ENCODE assay signal across 13 cellular contexts in the genomic region with DNA sequence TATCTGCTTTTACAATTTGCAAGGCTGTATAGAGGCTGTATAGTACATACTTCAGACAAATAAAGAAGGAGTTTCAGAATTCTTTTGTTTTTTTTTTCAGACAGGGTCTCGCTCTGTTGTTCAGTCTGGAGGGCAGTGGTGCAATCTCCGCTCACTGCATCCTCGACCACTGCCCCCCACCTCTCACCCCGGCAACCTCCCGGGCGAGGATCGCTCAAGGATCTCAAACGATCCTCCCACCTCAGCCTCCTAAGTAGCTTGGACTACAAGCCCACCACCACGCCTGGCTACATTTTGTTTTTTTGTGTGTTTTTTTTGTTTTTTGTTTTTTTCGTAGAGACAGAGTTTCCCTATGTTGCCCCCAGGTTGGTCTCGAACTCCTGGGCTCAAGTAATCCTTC. TPM values are rescaled to one million over a fixed set of nuclear protein-coding genes. Genes with fewer than 3 reads are reported as not detected.
DNase-seq lines count a peak whose midpoint lies in the region; ATAC-seq, FAIRE-seq and TF ChIP-seq lines count a peak whose summit lies in the region.
"Had no signal": no experiment of that assay in that cellular context is flagged by ENCODE, and none has a peak within 500 bp of the region (broad histone marks: within the 10 kb centered on the region; RNA-seq: fewer than 3 reads in every experiment).

No MANE protein-coding gene starts in this region.

- no peak overlapping the region for H3K27ac ChIP-seq in body of pancreas

- no peak for DNase-seq in activated CD4-positive, alpha-beta T cell treated with anti-CD3 and anti-CD28 coated beads, Interleukin-2, amount 10 ng/mL, durations not matched to agents 24 days and 14 days
- no peak for DNase-seq in activated CD4-positive, alpha-beta T cell treated with anti-CD3 and anti-CD28 coated beads, Interleukin-2, amount 50 U/mL, for 4 hours
- DNase-seq in T-helper 17 cell (no peak), fibroblast of pulmonary artery (ENCODE audit: low read depth) (no peak), body of pancreas (no peak), RKO (ENCODE audit: low spot score) (no peak), frontal cortex (ENCODE audit: low spot score in 2 of 2) (no peak)
- DNase-seq: ACHN, cortex of kidney, mesendoderm, NCI-H1417 had no signal

- H3K4me1 Mint-ChIP-seq in activated CD4-positive, alpha-beta T cell treated with anti-CD3 and anti-CD28 coated beads, Interleukin-2, amount 10 ng/mL, durations not matched to agents 24 days and 14 days = peaks cover 38% of the 10 kb centered on the region
- H3K4me1 Mint-ChIP-seq in T-helper 17 cell = peaks cover 46% of the 10 kb centered on the region
- peaks cover 59% of the 10 kb centered on the region for H3K4me1 Mint-ChIP-seq in stimulated activated memory B cell treated with anti-CD40 and anti-IgM and Interleukin-4, amounts not matched to agents 10 μg/mL and 1 μg/mL and 100 μg/mL, for 72 hours

- ATAC-seq in T-helper 17 cell (peak; percentile 16), body of pancreas (no peak)
- no peak for ATAC-seq in stimulated activated memory B cell treated with anti-CD40 and anti-IgM and Interleukin-4, amounts not matched to agents 10 μg/mL and 1 μg/mL and 100 μg/mL, for 72 hours

- TF ChIP-seq POLR2A in body of pancreas (IDR thresholded peaks at IDR 0.05) = no peak

- H3K4me1 ChIP-seq in body of pancreas = peaks cover 39% of the 10 kb centered on the region

- H3K27ac Mint-ChIP-seq in activated CD4-positive, alpha-beta T cell treated with anti-CD3 and anti-CD28 coated beads, Interleukin-2, amount 10 ng/mL, durations not matched to agents 24 days and 14 days = peak overlapping the region; percentile 81
- H3K27ac Mint-ChIP-seq in T-helper 17 cell = peak overlapping the region; percentile 96
- H3K27ac Mint-ChIP-seq in stimulated activated memory B cell treated with anti-CD40 and anti-IgM and Interleukin-4, amounts not matched to agents 10 μg/mL and 1 μg/mL and 100 μg/mL, for 72 hours = peak overlapping the region; percentile 96

- intact Hi-C loops in activated CD4-positive, alpha-beta T cell treated with anti-CD3 and anti-CD28 coated beads, Interleukin-2, amount 10 ng/mL, durations not matched to agents 24 days and 14 days (cut with micrococcal nuclease) = loop anchor here (2.0 to 5.0 kb wide), 5 partner anchors 35 to 686 kb away; a partner anchor contains a TSS
- intact Hi-C loops in body of pancreas (cut with DNase I) = no loop called here

- H3K4me3 ChIP-seq in fibroblast of pulmonary artery (replicated peaks; ENCODE audit: low read depth, low read length) = peak overlapping the region; percentile 97
- no peak overlapping the region for H3K4me3 ChIP-seq in body of pancreas

- H3K9me3 ChIP-seq in T-helper 17 cell (ENCODE audit: control insufficient read depth, low read length, poor library complexity, severe bottlenecking) (no peaks in the 10 kb centered on the region), body of pancreas (no peaks in the 10 kb centered on the region)

- 58 to 60% methylated on average over 11 of the region's 11 CpGs for WGBS in body of pancreas, 2 donors

- no peaks in the 10 kb centered on the region for H3K9me3 Mint-ChIP-seq in activated CD4-positive, alpha-beta T cell treated with anti-CD3 and anti-CD28 coated beads, Interleukin-2, amount 10 ng/mL, durations not matched to agents 24 days and 14 days
- H3K9me3 Mint-ChIP-seq in stimulated activated memory B cell treated with anti-CD40 and anti-IgM and Interleukin-4, amounts not matched to agents 10 μg/mL and 1 μg/mL and 100 μg/mL, for 72 hours = no peaks in the 10 kb centered on the region

- H3K36me3 Mint-ChIP-seq in activated CD4-positive, alpha-beta T cell treated with anti-CD3 and anti-CD28 coated beads, Interleukin-2, amount 10 ng/mL, durations not matched to agents 24 days and 14 days (ENCODE audit: low read depth) = peaks cover 20% of the 10 kb centered on the region
- H3K36me3 Mint-ChIP-seq in T-helper 17 cell (ENCODE audit: low read depth) = peaks cover 3% of the 10 kb centered on the region
- H3K36me3 Mint-ChIP-seq in stimulated activated memory B cell treated with anti-CD40 and anti-IgM and Interleukin-4, amounts not matched to agents 10 μg/mL and 1 μg/mL and 100 μg/mL, for 72 hours = peaks cover 12% of the 10 kb centered on the region

- no peak for TF ChIP-seq CTCF in fibroblast of pulmonary artery (IDR thresholded peaks at IDR 0.05; ENCODE audit: low read length, missing control alignments)
- no peak for TF ChIP-seq CTCF in body of pancreas (IDR thresholded peaks at IDR 0.05)

- H3K27me3 Mint-ChIP-seq in activated CD4-positive, alpha-beta T cell treated with anti-CD3 and anti-CD28 coated beads, Interleukin-2, amount 10 ng/mL, durations not matched to agents 24 days and 14 days = no peaks in the 10 kb centered on the region
- H3K27me3 Mint-ChIP-seq in T-helper 17 cell = no peaks in the 10 kb centered on the region
- H3K27me3 Mint-ChIP-seq in stimulated activated memory B cell treated with anti-CD40 and anti-IgM and Interleukin-4, amounts not matched to agents 10 μg/mL and 1 μg/mL and 100 μg/mL, for 72 hours = no peaks in the 10 kb centered on the region

- H3K36me3 ChIP-seq in body of pancreas (replicated peaks in 1 of 2; ENCODE audit: insufficient read depth in 1 of 2, low read depth in 2 of 2) = no peaks in the 10 kb centered on the region

- no peak for FAIRE-seq in frontal cortex (lab: Jason Lieb, UNC)
- FAIRE-seq: TTC549 had no signal

- no peaks in the 10 kb centered on the region for H3K27me3 ChIP-seq in body of pancreas

- peak overlapping the region; percentile 92 for H3K4me3 Mint-ChIP-seq in activated CD4-positive, alpha-beta T cell treated with anti-CD3 and anti-CD28 coated beads, Interleukin-2, amount 10 ng/mL, durations not matched to agents 24 days and 14 days
- peak overlapping the region; percentile 98 for H3K4me3 Mint-ChIP-seq in T-helper 17 cell
- H3K4me3 Mint-ChIP-seq in stimulated activated memory B cell treated with anti-CD40 and anti-IgM and Interleukin-4, amounts not matched to agents 10 μg/mL and 1 μg/mL and 100 μg/mL, for 72 hours = peak overlapping the region; percentile 67

RNA-seq across cellular contexts. Expression of a gene that starts 1.8 kb away (rescaled TPM):
- total RNA-seq in activated CD4-positive, alpha-beta T cell treated with anti-CD3 and anti-CD28 coated beads, Interleukin-2, amount 10 ng/mL, durations not matched to agents 24 days and 14 days = 24.8 and 26.0 TPM in 2 replicates
- 10 to 100 TPM; 21.0 to 34.2 TPM for total RNA-seq in T-helper 17 cell
- total RNA-seq in body of pancreas = 1 to 10 TPM; 7.0 to 7.3 TPM
- 24.9 TPM for total RNA-seq in frontal cortex

RNA-seq across cellular contexts. Expression of a gene that starts 1.8 kb away (rescaled TPM):
- total RNA-seq in activated CD4-positive, alpha-beta T cell treated with anti-CD3 and anti-CD28 coated beads, Interleukin-2, amount 10 ng/mL, durations not matched to agents 24 days and 14 days = 6.7 and 7.2 TPM in 2 replicates
- total RNA-seq in T-helper 17 cell (1 to 10 TPM; 7.0 to 8.2 TPM), body of pancreas (1 to 10 TPM; 3.9 to 4.9 TPM), frontal cortex (2.0 TPM)

RNA-seq across cellular contexts. Expression of a gene that starts 15.5 kb away (rescaled TPM):
- total RNA-seq in activated CD4-positive, alpha-beta T cell treated with anti-CD3 and anti-CD28 coated beads, Interleukin-2, amount 10 ng/mL, durations not matched to agents 24 days and 14 days = 0.54 and 0.69 TPM in 2 replicates
- total RNA-seq in T-helper 17 cell = 10 to 100 TPM; 15.7 to 19.1 TPM
- total RNA-seq in body of pancreas = 10 to 100 TPM; 38.4 to 72.2 TPM
- total RNA-seq in frontal cortex = 13.9 TPM

RNA-seq across cellular contexts. Expression of a gene that starts 46.7 kb away (rescaled TPM):
- 59.0 and 70.0 TPM in 2 replicates for total RNA-seq in activated CD4-positive, alpha-beta T cell treated with anti-CD3 and anti-CD28 coated beads, Interleukin-2, amount 10 ng/mL, durations not matched to agents 24 days and 14 days
- total RNA-seq in T-helper 17 cell = 10 to 100 TPM; 43.7 to 45.6 TPM
- 10 to 100 TPM; 64.3 to 82.8 TPM for total RNA-seq in body of pancreas
- total RNA-seq in frontal cortex = 20.8 TPM

RNA-seq across cellular contexts. Expression of a gene that starts 51.5 kb away (rescaled TPM):
- total RNA-seq in activated CD4-positive, alpha-beta T cell treated with anti-CD3 and anti-CD28 coated beads, Interleukin-2, amount 10 ng/mL, durations not matched to agents 24 days and 14 days = 102 and 103 TPM in 2 replicates
- total RNA-seq in T-helper 17 cell = 10 to 100 TPM; 39.5 to 41.4 TPM
- total RNA-seq in body of pancreas = 10 to 100 TPM; 31.4 to 36.3 TPM
- 47.3 TPM for total RNA-seq in frontal cortex
